9 cellular contexts compared by ENCODE assay signal in the genomic region with DNA sequence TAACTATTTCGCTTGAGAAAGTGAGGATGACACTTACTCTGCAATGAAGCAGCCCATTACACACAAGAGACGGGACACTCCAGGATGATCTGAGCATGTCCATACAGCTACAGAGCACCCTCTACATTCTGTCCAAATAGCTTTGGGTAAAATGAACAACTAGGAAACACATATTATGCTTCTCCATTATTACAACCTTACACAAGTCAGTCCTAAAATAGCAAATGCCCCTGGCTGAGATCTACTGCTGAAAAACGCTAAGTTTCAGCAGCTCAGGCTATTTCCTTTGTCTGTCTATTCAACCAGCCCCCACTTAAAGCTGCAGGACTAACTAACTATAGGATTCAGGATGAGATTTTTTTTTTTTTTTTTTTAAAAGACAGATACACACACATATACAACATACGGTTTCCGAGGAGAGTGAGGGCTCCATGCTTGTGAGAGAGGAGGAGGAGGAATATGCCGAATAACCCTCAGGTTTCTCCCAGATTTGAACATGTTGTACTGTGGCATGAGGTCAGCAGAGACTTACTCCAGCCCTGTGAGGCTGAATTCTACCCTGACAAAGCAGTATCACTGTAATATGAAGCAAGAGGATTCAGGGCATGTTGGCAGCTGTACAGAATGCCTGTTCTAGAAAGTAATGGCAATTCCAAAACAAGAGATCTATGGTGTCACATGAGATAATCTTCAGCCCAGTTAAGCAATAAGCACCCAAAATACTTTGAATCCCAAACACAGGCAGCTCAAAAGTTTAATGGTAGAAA.
DNase-seq lines count a peak whose midpoint lies in the region; ATAC-seq and TF ChIP-seq lines count a peak whose summit lies in the region.
"Had no signal": no experiment of that assay in that cellular context is flagged by ENCODE, and none has a peak within 500 bp of the region (broad histone marks: within the 10 kb centered on the region; RNA-seq: fewer than 3 reads in every experiment).

No MANE protein-coding gene starts in this region.

- H2AFZ ChIP-seq in neuron (ENCODE audit: low read depth, low read length): peak overlapping the region; percentile 23

- H3K27ac ChIP-seq in A673 (ENCODE audit: low read depth, low read length, poor library complexity, severe bottlenecking): peak overlapping the region; percentile 28
- H3K27ac ChIP-seq in RWPE1: no peak overlapping the region
- H3K27ac ChIP-seq: BLaER1 treated with 17β-estradiol and CSF1 and Interleukin-3, amounts not matched to agents 10 nM and 100 nM had no signal

- H3K9me3 ChIP-seq in A673 (ENCODE audit: low read depth, low read length, poor library complexity, severe bottlenecking) (no peaks in the 10 kb centered on the region), neuron (ENCODE audit: low read length) (no peaks in the 10 kb centered on the region)
- H3K9me3 ChIP-seq: BLaER1 treated with 17β-estradiol and CSF1 and Interleukin-3, amounts not matched to agents 10 nM and 100 nM had no signal

- no TSS peak for BruUV-seq in A673 (replicated peaks; lab: Mats Ljungman, UMichigan)

- H3K36me3 ChIP-seq in A673 (ENCODE audit: insufficient read depth, low read length, poor library complexity, severe bottlenecking): no peaks in the 10 kb centered on the region
- H3K36me3 ChIP-seq in neuron (ENCODE audit: insufficient read depth, low read length): no peaks in the 10 kb centered on the region
- H3K36me3 ChIP-seq: BLaER1 treated with 17β-estradiol and CSF1 and Interleukin-3, amounts not matched to agents 10 nM and 100 nM had no signal

- H3K27me3 ChIP-seq in A673 (replicated peaks; ENCODE audit: insufficient read depth, low read depth, low read length, poor library complexity) (no peaks in the 10 kb centered on the region), neuron (ENCODE audit: insufficient read depth, low read length) (no peaks in the 10 kb centered on the region)
- H3K27me3 ChIP-seq: BLaER1 treated with 17β-estradiol and CSF1 and Interleukin-3, amounts not matched to agents 10 nM and 100 nM had no signal

- TF ChIP-seq CTCF in A673 (conservative IDR thresholded peaks at IDR 0.05; ENCODE audit: low read depth, low read length): no peak
- no peak for TF ChIP-seq CTCF in RWPE1 (conservative IDR thresholded peaks at IDR 0.05; ENCODE audit: low read depth)

- CTCF ChIA-PET in A673 (lab: Charles Lee): no interaction called here
- CTCF ChIA-PET in RWPE1 (lab: Yijun Ruan, JAX): no interaction called here

- H3K4me3 ChIP-seq in A673 (ENCODE audit: low read depth, low read length, poor library complexity, severe bottlenecking) (no peak overlapping the region), neuron (ENCODE audit: low read length) (peak overlapping the region; percentile 20)
- H3K4me3 ChIP-seq: BLaER1 treated with 17β-estradiol and CSF1 and Interleukin-3, amounts not matched to agents 10 nM and 100 nM had no signal

- H3K4me1 ChIP-seq in A673 (ENCODE audit: insufficient read depth, low read length, poor library complexity, severe bottlenecking) (peaks cover 23% of the 10 kb centered on the region), neuron (ENCODE audit: insufficient read depth, low read length) (peaks cover 25% of the 10 kb centered on the region)

- POLR2A ChIA-PET in A673 (lab: Charles Lee; ENCODE audit: low non-redundant PET) (no interaction called here), RWPE1 (lab: Yijun Ruan, JAX; ENCODE audit: low non-redundant PET) (no interaction called here)

- ATAC-seq in stimulated activated naive CD8-positive, alpha-beta T cell treated with anti-CD3 and anti-CD28 coated beads, Interleukin-15, Interleukin-2, amounts not matched to agents 100 U/mL and 50 U/mL, for 24 hours: no peak
- ATAC-seq in HG03342 (IDR thresholded peaks at IDR 0.05; ENCODE audit: unreplicated experiment) (no peak), GM21528 (IDR thresholded peaks at IDR 0.05; ENCODE audit: low FRiP score, unreplicated experiment) (no peak)

- peak; percentile 42 for DNase-seq in A673 (ENCODE audit: low spot score)
- DNase-seq in RWPE1 (ENCODE audit: low spot score): peak; percentile 48
- DNase-seq in fibroblast of the conjunctiva (ENCODE audit: low read depth): peak; percentile 85
- no peak for DNase-seq in stimulated activated naive CD8-positive, alpha-beta T cell treated with anti-CD3 and anti-CD28 coated beads, Interleukin-15, Interleukin-2, amounts not matched to agents 100 U/mL and 50 U/mL, for 24 hours
- DNase-seq in NCI-H128 (lab: John Stamatoyannopoulos, UW; ENCODE audit: unreplicated experiment): no peak

- intact Hi-C loops in A673 (cut with micrococcal nuclease; ENCODE audit: unreplicated experiment): no loop called here

Comparison
In these comparisons a context has a peak if more than half of its experiments do, and no peak if none do; other contexts are left out.
1. DNase-seq: peak in A673 (single experiment), RWPE1 (single experiment) and fibroblast of the conjunctiva (single experiment); none in stimulated activated naive CD8-positive, alpha-beta T cell treated with anti-CD3 and anti-CD28 coated beads, Interleukin-15, Interleukin-2, amounts not matched to agents 100 U/mL and 50 U/mL, for 24 hours (single experiment) and NCI-H128 (single experiment).